In genomic region chr14:95452176-95452889, GRCh38 we compare ENCODE assay signal across 8 cellular contexts.
DNase-seq lines count a peak whose midpoint lies in the region; ATAC-seq, FAIRE-seq and TF ChIP-seq lines count a peak whose summit lies in the region.
"Had no signal": no experiment of that assay in that cellular context is flagged by ENCODE, and none has a peak within 500 bp of the region (broad histone marks: within the 10 kb centered on the region; RNA-seq: fewer than 3 reads in every experiment).

No MANE protein-coding gene starts in this region.

- peak; percentile 76 for FAIRE-seq in bronchial epithelial cell (lab: Jason Lieb, UNC)

- H3K27me3 ChIP-seq in GM06990 (replicated peaks; ENCODE audit: control insufficient read depth, insufficient read depth, low read length) (no peaks in the 10 kb centered on the region), bronchial epithelial cell (ENCODE audit: control insufficient read depth, insufficient read depth, low read length) (no peaks in the 10 kb centered on the region)

- H3K27me3 Mint-ChIP-seq in neural crest cell (ENCODE audit: low read depth) = no peaks in the 10 kb centered on the region

- DNase-seq in GM06990 (ENCODE audit: extremely low read depth, insufficient read length) (no peak), LNCaP clone FGC (ENCODE audit: low read depth) (no peak), bronchial epithelial cell (ENCODE audit: low read depth) (peak; percentile 9), neural crest cell (ENCODE audit: low read depth, low spot score) (no peak), LoVo (ENCODE audit: low spot score) (no peak)
- DNase-seq: activated gamma-delta T cell treated with Interleukin-2 at 50 U/mL for 16 hours had no signal

- no peaks in the 10 kb centered on the region for H3K36me3 Mint-ChIP-seq in neural crest cell (ENCODE audit: low read depth)

- H3K9me3 Mint-ChIP-seq in neural crest cell = no peaks in the 10 kb centered on the region

- TF ChIP-seq CTCF in GM06990 (IDR thresholded peaks at IDR 0.05; ENCODE audit: insufficient read depth, low read length, poor library complexity, severe bottlenecking) = peak; percentile 41
- peak; percentile 45 for TF ChIP-seq CTCF in LNCaP clone FGC (IDR thresholded peaks at IDR 0.05; ENCODE audit: control insufficient read depth, extremely low read depth, insufficient read depth)
- peak; percentile 46 for TF ChIP-seq CTCF in bronchial epithelial cell (IDR thresholded peaks at IDR 0.05; ENCODE audit: insufficient read depth, low read length, severe bottlenecking)
- peak; percentile 45 for TF ChIP-seq CTCF in neural crest cell (conservative IDR thresholded peaks at IDR 0.05)

- H3K27ac Mint-ChIP-seq in neural crest cell (ENCODE audit: unreplicated experiment) = no peak overlapping the region

- no peak overlapping the region for H3K4me3 Mint-ChIP-seq in neural crest cell

- no peak overlapping the region for H3K4me3 ChIP-seq in GM06990 (replicated peaks; ENCODE audit: low read depth, low read length)
- H3K4me3 ChIP-seq in LNCaP clone FGC (ENCODE audit: low read depth, low read length) = no peak overlapping the region
- H3K4me3 ChIP-seq in bronchial epithelial cell (ENCODE audit: low read depth, low read length) = no peak overlapping the region

- no peak for ATAC-seq in GM19035 (IDR thresholded peaks at IDR 0.05; ENCODE audit: unreplicated experiment)
- ATAC-seq in HG03571 (IDR thresholded peaks at IDR 0.05; ENCODE audit: unreplicated experiment) = no peak

- H3K36me3 ChIP-seq in GM06990 (ENCODE audit: control insufficient read depth, insufficient read depth, low read length) = peaks cover 57% of the 10 kb centered on the region
- H3K36me3 ChIP-seq in bronchial epithelial cell (ENCODE audit: control insufficient read depth, insufficient read depth, low read length) = no peaks in the 10 kb centered on the region

- no peaks in the 10 kb centered on the region for H3K4me1 Mint-ChIP-seq in neural crest cell
